Comparison of ENCODE assay signal across 1 cellular context in the genomic region with DNA sequence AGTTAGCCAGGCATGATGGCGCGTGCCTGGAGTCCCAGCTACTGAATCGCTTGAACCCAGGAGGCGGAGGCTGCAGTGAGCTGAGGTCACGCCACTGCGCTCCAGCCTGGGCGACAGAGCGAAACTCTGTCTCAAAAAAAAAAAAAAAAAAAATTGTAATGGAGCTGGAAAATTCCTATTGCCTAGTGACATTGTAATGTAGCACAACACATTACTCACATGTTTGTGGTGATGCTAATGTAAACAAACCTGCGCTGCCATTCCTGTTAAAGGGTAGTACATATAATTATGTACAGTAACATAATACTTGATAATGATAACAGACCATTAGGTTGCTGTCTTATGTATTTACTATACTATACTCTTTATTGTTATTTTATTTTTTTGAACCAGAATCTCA.
TF ChIP-seq lines count a peak whose summit lies in the region.

No MANE protein-coding gene starts in this region.

TF ChIP-seq in HEK293, 187 proteins besides CTCF, POLR2A, EP300 and RAD21 (continued from another document):
- TF ChIP-seq GLI2 (tag by site-specific recombination; IDR thresholded peaks at IDR 0.05; ENCODE audit: borderline replicate concordance, low read depth) (no peak), KLF8 (tag by site-specific recombination; IDR thresholded peaks at IDR 0.05) (no peak)
TF ChIP-seq in HEK293: peak in this region for 3.
